In genomic region chr12:5088586-5089264, GRCh38 we compare ENCODE assay signal across 18 cellular contexts. TPM values are rescaled to one million over a fixed set of nuclear protein-coding genes. Genes with fewer than 3 reads are reported as not detected.
DNase-seq lines count a peak whose midpoint lies in the region; ATAC-seq and TF ChIP-seq lines count a peak whose summit lies in the region.
"Had no signal": no experiment of that assay in that cellular context is flagged by ENCODE, and none has a peak within 500 bp of the region (broad histone marks: within the 10 kb centered on the region; RNA-seq: fewer than 3 reads in every experiment).

No MANE protein-coding gene starts in this region.

- H3K36me3 Mint-ChIP-seq in HFFc6 (ENCODE audit: low read depth) = no peaks in the 10 kb centered on the region
- H3K36me3 Mint-ChIP-seq: CD8-positive, alpha-beta memory T cell had no signal

- H3K9me3 Mint-ChIP-seq in HFFc6 = no peaks in the 10 kb centered on the region
- H3K9me3 Mint-ChIP-seq: CD8-positive, alpha-beta memory T cell; dendritic cell treated with granulocyte-macrophage colony-stimulating factor and Interleukin-4, amounts not matched to agents 40 ng/mL and 50 ng/mL, for 4 days had no signal

- H4K20me1 ChIP-seq in hepatocyte (ENCODE audit: insufficient read depth, poor library complexity, severe bottlenecking) = no peaks in the 10 kb centered on the region

- H3K36me3 ChIP-seq in BE2C = no peaks in the 10 kb centered on the region
- H3K36me3 ChIP-seq in hepatocyte (replicated peaks; ENCODE audit: insufficient read depth, low read depth) = no peaks in the 10 kb centered on the region

- H3K4me3 Mint-ChIP-seq in HFFc6 = no peak overlapping the region
- H3K4me3 Mint-ChIP-seq: CD8-positive, alpha-beta memory T cell; dendritic cell treated with granulocyte-macrophage colony-stimulating factor and Interleukin-4, amounts not matched to agents 40 ng/mL and 50 ng/mL, for 4 days had no signal

- H3K27me3 Mint-ChIP-seq in HFFc6 (ENCODE audit: insufficient read depth) = no peaks in the 10 kb centered on the region; the same call in 1 of the 2 replicates

- H2AFZ ChIP-seq in hepatocyte = no peak overlapping the region

- in situ Hi-C loops in astrocyte of the spinal cord (cut with HindIII; ENCODE audit: low sequenced_read_pairs) = no loop called here

- no peaks in the 10 kb centered on the region for H3K9me2 ChIP-seq in hepatocyte (replicated peaks; ENCODE audit: insufficient read depth)

- H3K27me3 ChIP-seq in BE2C (peaks cover 11% of the 10 kb centered on the region), hepatocyte (peaks cover 4% of the 10 kb centered on the region)

- H3K27ac ChIP-seq in hepatocyte = no peak overlapping the region
- H3K27ac ChIP-seq: KMS-11 had no signal

- no peak overlapping the region for H3K4me2 ChIP-seq in hepatocyte
- H3K4me2 ChIP-seq: KMS-11 had no signal

- H3K9me3 ChIP-seq in BE2C (no peaks in the 10 kb centered on the region), hepatocyte (ENCODE audit: low read depth) (no peaks in the 10 kb centered on the region)

- H3K4me3 ChIP-seq in BE2C (ENCODE audit: low read depth, low read length) (no peak overlapping the region), astrocyte of the spinal cord (ENCODE audit: low read depth, low read length) (no peak overlapping the region), hepatocyte (no peak overlapping the region)

- TF ChIP-seq CTCF in BE2C (IDR thresholded peaks at IDR 0.05; ENCODE audit: low read depth, low read length) (no peak), HFFc6 (IDR thresholded peaks at IDR 0.05) (no peak), astrocyte of the spinal cord (IDR thresholded peaks at IDR 0.05; ENCODE audit: low read depth, low read length) (no peak), hepatocyte (IDR thresholded peaks at IDR 0.05; ENCODE audit: poor library complexity) (no peak)

- H3K4me1 ChIP-seq in BE2C (no peaks in the 10 kb centered on the region), hepatocyte (ENCODE audit: insufficient read depth) (no peaks in the 10 kb centered on the region)

- no peak overlapping the region; the same call in 1 of the 2 replicates for H3K27ac Mint-ChIP-seq in HFFc6
- H3K27ac Mint-ChIP-seq: CD8-positive, alpha-beta memory T cell; dendritic cell treated with granulocyte-macrophage colony-stimulating factor and Interleukin-4, amounts not matched to agents 40 ng/mL and 50 ng/mL, for 4 days had no signal

- WGBS in hepatocyte (ENCODE audit: low lambda C conversion rate, missing lambda C conversion rate) = 83% methylated on average over 18 of the region's 18 CpGs

- H3K4me1 Mint-ChIP-seq in HFFc6 (ENCODE audit: low read depth) = peaks cover 37% of the 10 kb centered on the region
- H3K4me1 Mint-ChIP-seq: CD8-positive, alpha-beta memory T cell had no signal

- no peak for ATAC-seq in GM21360 (IDR thresholded peaks at IDR 0.05; ENCODE audit: unreplicated experiment)

- peak; percentile 21 for DNase-seq in BE2C
- DNase-seq in HFFc6 = peak; percentile 77
- DNase-seq in astrocyte of the spinal cord (ENCODE audit: low read depth, low spot score) = peak; percentile 78
- DNase-seq in hepatocyte (ENCODE audit: low spot score) = peak; percentile 39
- DNase-seq in NCI-H1417 treated with DMSO at 0.1 percent for 48 hours (lab: John Stamatoyannopoulos, UW) = no peak
- DNase-seq in activated gamma-delta T cell (lab: John Stamatoyannopoulos, UW) = no peak
- DNase-seq in mucosa of gallbladder (ENCODE audit: low spot score) = no peak
- DNase-seq: activated CD8-positive, alpha-beta memory T cell treated with anti-CD3 and anti-CD28 coated beads for 24 hours; activated naive CD4-positive, alpha-beta T cell treated with Interleukin-2 at 50 U/mL for 16 hours; CD8-positive, alpha-beta memory T cell; hippocampal formation; mammary epithelial cell; NCI-H2107; stimulated activated CD4-positive, alpha-beta T cell treated with anti-CD3 and anti-CD28 coated beads, Interleukin-4, amount 100 ng/mL, for 4 hours; T-helper 2 cell had no signal

- H3K79me2 ChIP-seq in hepatocyte = no peaks in the 10 kb centered on the region

RNA-seq across cellular contexts. Expression of gene KCNA5, which starts 45.0 kb away (rescaled TPM):
- polyA plus RNA-seq in BE2C (2012; ENCODE audit: insufficient read depth, insufficient read length, low read depth) = not detected
- not detected for total RNA-seq in HFFc6 (2021; fragmentation: NEBNext Ultra II Directional; extraction: Animal tissue kit (Norgen Biotek cat#: 25700))
- total RNA-seq in hepatocyte (1.4 and 1.8 TPM in 2 replicates), mucosa of gallbladder (1.4 TPM)
- polyA plus RNA-seq in hepatocyte = 0.79 and 2.8 TPM in 2 replicates
- total RNA-seq: CD8-positive, alpha-beta memory T cell; mammary epithelial cell had no signal
- polyA plus RNA-seq: CD8-positive, alpha-beta memory T cell; mammary epithelial cell had no signal

Comparison
In these comparisons a context has a peak if more than half of its experiments do, and no peak if none do; other contexts are left out.
1. DNase-seq: peak in BE2C (single experiment), HFFc6 (single experiment), astrocyte of the spinal cord (single experiment) and hepatocyte (single experiment); none in NCI-H1417 treated with DMSO at 0.1 percent for 48 hours (single experiment), activated gamma-delta T cell (single experiment) and mucosa of gallbladder (single experiment).